Comparison of ENCODE assay signal across 16 cellular contexts in the genomic region with DNA sequence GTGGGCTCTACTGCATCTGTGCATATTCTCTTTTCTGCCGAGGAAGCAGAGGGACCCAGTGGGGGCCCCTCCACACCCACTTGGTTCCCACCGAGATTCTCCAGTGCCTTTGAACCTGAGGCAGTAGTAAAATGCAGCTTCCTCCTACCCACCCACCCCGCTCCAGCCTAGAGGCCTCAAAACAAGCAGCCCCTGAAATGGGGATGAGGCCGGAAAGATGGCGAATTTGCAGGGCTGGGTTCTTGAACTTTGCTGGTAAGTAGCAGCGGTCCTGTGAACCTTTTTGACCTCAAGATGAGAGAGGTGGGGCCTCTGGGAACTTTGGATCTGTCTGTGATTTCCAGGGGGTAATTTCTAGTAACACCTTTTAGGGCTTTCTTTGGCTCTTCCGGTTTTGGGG. TPM values are rescaled to one million over a fixed set of nuclear protein-coding genes. Genes with fewer than 3 reads are reported as not detected.
DNase-seq lines count a peak whose midpoint lies in the region; ATAC-seq, FAIRE-seq and TF ChIP-seq lines count a peak whose summit lies in the region.
"Had no signal": no experiment of that assay in that cellular context is flagged by ENCODE, and none has a peak within 500 bp of the region (broad histone marks: within the 10 kb centered on the region; RNA-seq: fewer than 3 reads in every experiment).

No MANE protein-coding gene starts in this region.

- H3K4ac ChIP-seq in mesenchymal stem cell (ENCODE audit: low read depth in 1 of 2, low read length in 2 of 2) = peak overlapping the region; percentile 24 to 46

- H3K4me3 ChIP-seq in HUES48 (ENCODE audit: low read depth, low read length) (no peak overlapping the region), mammary epithelial cell (replicated peaks in 1 of 3; ENCODE audit: insufficient read depth in 1 of 3, low read depth in 2 of 3, low read length in 3 of 3) (no peak overlapping the region), mesenchymal stem cell (ENCODE audit: insufficient read depth in 1 of 2, low read depth in 1 of 2, low read length in 2 of 2) (no peak overlapping the region), stomach smooth muscle (ENCODE audit: low read length in 2 of 2) (no peak overlapping the region)

- dilution Hi-C loops in mammary epithelial cell (cut with HindIII; ENCODE audit: low sequenced_read_pairs) = loop anchor here (10.0 kb wide), 1 partner anchor 65 kb away; no protein-coding TSS in a partner anchor

- H3K23ac ChIP-seq in mesenchymal stem cell (ENCODE audit: low read length in 2 of 2) = no peak overlapping the region

- H2AK5ac ChIP-seq in mesenchymal stem cell (ENCODE audit: low read length, severe bottlenecking) = peak overlapping the region; percentile 85

- H3K9ac ChIP-seq in HUES48 (ENCODE audit: low read depth, low read length) (no peak overlapping the region), mammary epithelial cell (ENCODE audit: insufficient read depth, low read length) (peak overlapping the region; percentile 60), mesenchymal stem cell (ENCODE audit: low read length) (no peak overlapping the region), stomach smooth muscle (ENCODE audit: low read length in 2 of 2) (no peak overlapping the region)
- H3K9ac ChIP-seq: parathyroid adenoma had no signal

- H2AFZ ChIP-seq in mammary epithelial cell (ENCODE audit: low read depth, low read length) (no peak overlapping the region), mesenchymal stem cell (ENCODE audit: low read depth, low read length) (no peak overlapping the region)
- H2AFZ ChIP-seq: parathyroid adenoma had no signal

- ATAC-seq in HG03521 (IDR thresholded peaks at IDR 0.05; ENCODE audit: unreplicated experiment) (no peak), GM21526 (IDR thresholded peaks at IDR 0.05; ENCODE audit: low FRiP score, unreplicated experiment) (no peak)
- ATAC-seq: CD8-positive, alpha-beta T cell; stimulated activated naive B cell treated with anti-CD40 and anti-IgM and Interleukin-4, amounts not matched to agents 10 μg/mL and 1 μg/mL and 100 μg/mL, for 72 hours had no signal

- peak overlapping the region; percentile 24 for H4K8ac ChIP-seq in mesenchymal stem cell (ENCODE audit: low read length)

- H3K9me3 ChIP-seq in HUES48 (ENCODE audit: control insufficient read depth, insufficient read depth, low read length) (no peaks in the 10 kb centered on the region), mammary epithelial cell (replicated peaks; ENCODE audit: insufficient read depth, low read length) (no peaks in the 10 kb centered on the region), mesenchymal stem cell (ENCODE audit: control insufficient read depth, low read length) (peaks cover 4% of the 10 kb centered on the region), stomach smooth muscle (ENCODE audit: control insufficient read depth in 2 of 2, low read length in 2 of 2) (peaks cover under 1% of the 10 kb centered on the region in 2 donors)

- TF ChIP-seq CTCF in mammary epithelial cell (conservative IDR thresholded peaks at IDR 0.05 in 1 of 2, IDR thresholded peaks at IDR 0.05 in 1 of 2; ENCODE audit: extremely low read depth in 1 of 2, insufficient read depth in 1 of 2, low read depth in 1 of 2, low read length in 2 of 2) = no peak

- peaks cover 99% of the 10 kb centered on the region for H3K79me2 ChIP-seq in mammary epithelial cell (ENCODE audit: insufficient read depth, low read length)

- H3K4me1 ChIP-seq in HUES48 (ENCODE audit: control insufficient read depth, insufficient read depth, low read length) (peaks cover 87% of the 10 kb centered on the region), mammary epithelial cell (ENCODE audit: insufficient read depth, low read length) (peaks cover 98% of the 10 kb centered on the region), mesenchymal stem cell (ENCODE audit: control insufficient read depth, insufficient read depth, low read depth, low read length) (peaks cover 73% of the 10 kb centered on the region), stomach smooth muscle (ENCODE audit: control insufficient read depth, insufficient read depth, low read length) (peaks cover 86% of the 10 kb centered on the region)

- DNase-seq in mammary epithelial cell (no peak), mesenchymal stem cell (peak; percentile 1), SK-N-DZ (ENCODE audit: low spot score) (no peak), frontal cortex (ENCODE audit: low spot score in 2 of 2) (no peak)
- DNase-seq: activated CD4-positive, alpha-beta T cell treated with anti-CD3 and anti-CD28 coated beads, Interleukin-2, amount 10 ng/mL, durations not matched to agents 24 days and 14 days; activated naive CD4-positive, alpha-beta T cell treated with Interleukin-2 at 50 U/mL for 16 hours; CD8-positive, alpha-beta T cell; foreskin melanocyte; stimulated activated CD4-positive, alpha-beta T cell treated with anti-CD3 and anti-CD28 coated beads, Interleukin-2, amount 100 ng/mL, for 24 hours; stimulated activated naive B cell treated with anti-CD40 and anti-IgM and Interleukin-4, amounts not matched to agents 10 μg/mL and 1 μg/mL and 100 μg/mL, for 72 hours had no signal

- peak overlapping the region; percentile 29 for H3K4me2 ChIP-seq in mammary epithelial cell (ENCODE audit: insufficient read depth, low read depth, low read length)
- H3K4me2 ChIP-seq in mesenchymal stem cell (ENCODE audit: low read length, poor library complexity, severe bottlenecking) = peak overlapping the region; percentile 55

- no peak for FAIRE-seq in frontal cortex (lab: Jason Lieb, UNC)
- FAIRE-seq: colon had no signal

- peak overlapping the region; percentile 7 to 65 for H2BK12ac ChIP-seq in mesenchymal stem cell (ENCODE audit: low read length in 2 of 2)

- intact Hi-C loops in mammary epithelial cell (cut with micrococcal nuclease) = no loop called here

- TSS peak; percentile 68 for BruUV-seq in mammary epithelial cell (replicated peaks; lab: Mats Ljungman, UMichigan)

- no peak overlapping the region for H3K14ac ChIP-seq in mesenchymal stem cell (ENCODE audit: low read length in 2 of 2)

- peak overlapping the region; percentile 45 for H2BK120ac ChIP-seq in mesenchymal stem cell (ENCODE audit: low read depth, low read length)

- peak overlapping the region; percentile 92 for H2BK15ac ChIP-seq in mesenchymal stem cell (ENCODE audit: low read depth, poor library complexity, severe bottlenecking)

- H3K79me1 ChIP-seq in mesenchymal stem cell (replicated peaks; ENCODE audit: low read length, poor library complexity, severe bottlenecking) = no peaks in the 10 kb centered on the region

- H3K36me3 ChIP-seq in HUES48 (ENCODE audit: control insufficient read depth, insufficient read depth, low read length) = no peaks in the 10 kb centered on the region
- peaks cover 4% of the 10 kb centered on the region for H3K36me3 ChIP-seq in mammary epithelial cell (ENCODE audit: insufficient read depth, low read length)
- peaks cover 0 to 20% of the 10 kb centered on the region in 2 experiments for H3K36me3 ChIP-seq in mesenchymal stem cell (ENCODE audit: control insufficient read depth in 1 of 2, insufficient read depth in 2 of 2, low read depth in 1 of 2, low read length in 2 of 2)
- H3K36me3 ChIP-seq in stomach smooth muscle (ENCODE audit: control insufficient read depth in 2 of 2, insufficient read depth in 2 of 2, low read length in 2 of 2) = peaks cover 0 to 2% of the 10 kb centered on the region in 2 donors

- in situ Hi-C loops in mammary epithelial cell (cut with MboI; ENCODE audit: low sequenced_read_pairs in 2 of 2) = no loop called here

- no peaks in the 10 kb centered on the region for H4K20me1 ChIP-seq in mammary epithelial cell (ENCODE audit: insufficient read depth, low read length)

- CTCF ChIA-PET in mammary epithelial cell (lab: Charles Lee; ENCODE audit: low non-redundant PET) = interaction anchor here (0.7 kb wide), 1 partner anchor 171 kb away, joined by 3 read pairs; no protein-coding TSS in a partner anchor

- H3K27me3 ChIP-seq in HUES48 (ENCODE audit: control insufficient read depth, insufficient read depth, low read length) (no peaks in the 10 kb centered on the region), mammary epithelial cell (ENCODE audit: insufficient read depth, low read length) (no peaks in the 10 kb centered on the region), mesenchymal stem cell (ENCODE audit: control insufficient read depth in 1 of 2, insufficient read depth in 1 of 2, low read length in 2 of 2) (peaks cover 0 to 23% of the 10 kb centered on the region in 2 experiments), stomach smooth muscle (ENCODE audit: control insufficient read depth in 1 of 2, insufficient read depth in 2 of 2, low read length in 2 of 2) (no peaks in the 10 kb centered on the region)

- 72% methylated on average over 5 of the region's 7 CpGs for WGBS in mammary epithelial cell (ENCODE audit: low coverage, missing lambda C conversion rate)
- 20% methylated on average over 6 of the region's 7 CpGs for WGBS in mesenchymal stem cell

- H3K18ac ChIP-seq in mesenchymal stem cell (ENCODE audit: low read depth in 1 of 2, low read length in 2 of 2) = peak overlapping the region; percentile 29 to 57

- H2BK5ac ChIP-seq in mesenchymal stem cell (ENCODE audit: low read depth, low read length, poor library complexity, severe bottlenecking) = peak overlapping the region; percentile 63

- peak overlapping the region; percentile 43 for H4K91ac ChIP-seq in mesenchymal stem cell (ENCODE audit: low read length)

- H3K27ac ChIP-seq in HUES48 (ENCODE audit: low read depth, low read length) = peak overlapping the region; percentile 30
- peak overlapping the region; percentile 89 for H3K27ac ChIP-seq in mammary epithelial cell (ENCODE audit: insufficient read depth, low read depth, low read length)
- peak overlapping the region; percentile 78 for H3K27ac ChIP-seq in mesenchymal stem cell (ENCODE audit: low read length, poor library complexity, severe bottlenecking)
- H3K27ac ChIP-seq in stomach smooth muscle (ENCODE audit: low read length) = peak overlapping the region; percentile 77
- H3K27ac ChIP-seq: parathyroid adenoma had no signal

RNA-seq across cellular contexts. Expression of a gene that starts 15.4 kb away (rescaled TPM):
- total RNA-seq in mammary epithelial cell = 100 to 1,000 TPM in 1 of 2 donors, 10 to 100 TPM in 1; 47.8 to 137 TPM
- 68.7 TPM for polyA plus RNA-seq in mammary epithelial cell
- 80.7 TPM for polyA minus RNA-seq in mammary epithelial cell
- 14.9 TPM for polyA plus RNA-seq in mesenchymal stem cell (2013, experiment 1 of 2)
- 14.3 TPM for polyA plus RNA-seq in mesenchymal stem cell (2013, experiment 2 of 2)
- polyA plus RNA-seq in SK-N-DZ (2014; cell fraction: cytosol; rRNA removed) = 10.4 and 13.9 TPM in 2 replicates
- 24.4 TPM in 2 replicates for polyA plus RNA-seq in SK-N-DZ (2014; cell fraction: nucleus; rRNA removed)
- 7.3 TPM for total RNA-seq in frontal cortex

Comparison
In these comparisons a context has a peak if more than half of its experiments do, and no peak if none do; other contexts are left out.
1. H3K27ac ChIP-seq: peak in every context shown above with its lines; median percentile 89 in mammary epithelial cell; 78 in mesenchymal stem cell; 77 in stomach smooth muscle; 30 in HUES48.